In the genomic region with DNA sequence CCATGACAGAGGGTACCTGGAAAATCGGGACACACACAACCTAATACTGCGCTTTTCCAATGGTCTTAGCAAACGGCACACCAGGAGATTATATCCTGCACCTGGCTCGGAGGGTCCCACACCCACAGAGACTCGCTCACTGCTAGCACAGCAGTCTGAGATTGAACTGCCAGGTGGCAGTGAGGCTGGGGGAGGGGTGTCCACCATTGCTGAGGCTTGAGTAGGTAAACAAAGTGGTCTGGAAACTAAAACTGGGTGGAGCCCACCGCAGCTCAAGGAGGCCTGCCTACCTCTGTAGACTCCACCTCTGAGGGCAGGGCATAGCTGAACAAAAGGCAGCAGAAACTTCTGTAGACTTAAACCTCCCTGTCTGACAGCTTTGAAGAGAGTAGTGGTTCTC, we compare ENCODE assay signal across 3 cellular contexts. TPM values are rescaled to one million over a fixed set of nuclear protein-coding genes. Genes with fewer than 3 reads are reported as not detected.
"Had no signal": no experiment of that assay in that cellular context is flagged by ENCODE, and none has a peak within 500 bp of the region (broad histone marks: within the 10 kb centered on the region; RNA-seq: fewer than 3 reads in every experiment).

No MANE protein-coding gene starts in this region.

RNA-seq across cellular contexts. Expression of a gene that starts 16.7 kb away (rescaled TPM):
- total RNA-seq: LHCN-M2, MCF 10A, NCI-H460 had no signal
